Comparison of ENCODE assay signal across 1 cellular context in genomic region chr2:183078163-183078466, GRCh38.
TF ChIP-seq lines count a peak whose summit lies in the region.

No MANE protein-coding gene starts in this region.

TF ChIP-seq in IMR-90, 13 proteins besides CTCF, POLR2A, EP300 and RAD21:
- TF ChIP-seq RFX5 (IDR thresholded peaks at IDR 0.05; ENCODE audit: low read depth, low read length) (no peak), BHLHE40 (IDR thresholded peaks at IDR 0.05; ENCODE audit: low read depth, low read length) (no peak), MXI1 (IDR thresholded peaks at IDR 0.05; ENCODE audit: borderline replicate concordance, low read depth, low read length) (no peak), FOS (IDR thresholded peaks at IDR 0.05; ENCODE audit: low read depth, low read length) (no peak), ELK1 (IDR thresholded peaks at IDR 0.05; ENCODE audit: borderline replicate concordance, low read depth, low read length) (no peak), MAFK (IDR thresholded peaks at IDR 0.05; ENCODE audit: low read depth, low read length) (no peak), CEBPB (IDR thresholded peaks at IDR 0.05; ENCODE audit: low read depth, low read length) (no peak), RCOR1 (IDR thresholded peaks at IDR 0.05; ENCODE audit: insufficient replicate concordance, low read length) (no peak), MAZ (IDR thresholded peaks at IDR 0.05; ENCODE audit: borderline replicate concordance, low read depth, low read length) (no peak), NFE2L2 (IDR thresholded peaks at IDR 0.05; ENCODE audit: low read depth, low read length) (no peak), USF2 (IDR thresholded peaks at IDR 0.05; ENCODE audit: low read depth, low read length) (no peak), SMC3 (IDR thresholded peaks at IDR 0.05; ENCODE audit: low read depth, low read length) (no peak), CHD1 (IDR thresholded peaks at IDR 0.05; ENCODE audit: low read depth, low read length) (no peak)
